ENCODE assay signal across 9 cellular contexts in the genomic region with DNA sequence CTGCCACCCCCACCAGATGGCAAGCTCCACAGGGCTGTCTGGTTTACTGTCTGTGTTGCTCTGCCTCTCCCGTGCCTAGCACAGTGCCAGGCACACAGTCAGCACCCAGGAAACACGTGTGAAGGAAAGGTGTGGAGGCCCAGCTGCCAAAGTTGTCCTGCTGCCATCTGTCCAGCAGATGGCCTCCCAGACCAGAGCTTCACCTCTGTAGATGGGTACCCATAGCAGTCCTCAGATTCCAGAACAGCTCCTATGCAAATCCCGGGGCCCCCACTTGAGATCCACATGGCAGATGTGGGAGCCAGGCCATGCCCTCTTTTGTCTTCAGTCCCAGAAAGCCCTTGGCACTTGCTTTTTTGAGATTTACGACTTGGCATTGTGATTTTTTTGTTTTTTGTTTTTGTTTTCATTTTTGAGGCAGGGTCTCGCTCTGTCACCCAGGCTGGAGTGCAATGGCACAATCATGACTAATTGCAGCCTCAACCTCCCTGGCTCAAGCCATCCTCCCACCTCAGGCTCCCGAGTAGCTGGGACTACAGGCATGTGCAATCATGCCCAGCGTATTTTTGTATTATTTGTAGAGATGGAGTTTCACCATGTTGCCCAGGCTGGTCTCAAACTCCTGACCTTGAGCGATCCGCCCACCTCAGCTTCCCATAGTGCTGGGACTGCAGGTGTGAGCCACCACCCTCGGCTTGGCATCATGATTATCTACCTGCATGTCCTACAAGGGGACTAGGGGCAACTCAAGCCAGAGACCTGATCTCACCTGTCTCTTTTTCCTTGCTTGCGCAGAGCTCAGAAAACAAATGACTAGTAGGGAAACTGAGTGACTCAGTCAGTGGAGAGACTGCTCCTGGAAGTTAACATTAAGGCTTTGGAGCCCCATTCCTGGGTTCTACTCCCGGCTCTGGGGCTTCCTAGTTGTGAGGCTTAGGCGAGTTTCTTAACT. TPM values are rescaled to one million over a fixed set of nuclear protein-coding genes. Genes with fewer than 3 reads are reported as not detected.
DNase-seq lines count a peak whose midpoint lies in the region; ATAC-seq and TF ChIP-seq lines count a peak whose summit lies in the region.
"Had no signal": no experiment of that assay in that cellular context is flagged by ENCODE, and none has a peak within 500 bp of the region (broad histone marks: within the 10 kb centered on the region; RNA-seq: fewer than 3 reads in every experiment).

No MANE protein-coding gene starts in this region.

- TF ChIP-seq EP300 in transverse colon (IDR thresholded peaks at IDR 0.05; ENCODE audit: low read depth) = no peak

- H3K4me2 ChIP-seq in Karpas-422 (ENCODE audit: low read depth, low read length, poor library complexity, severe bottlenecking) = no peak overlapping the region

- WGBS in endodermal cell (ENCODE audit: insufficient coverage in 1 of 2, insufficient read length in 1 of 2), 2 experiments = 71 to 72% methylated on average over 10 to 13 of the region's 13 CpGs
- 57 to 71% methylated on average over 3 to 12 of the region's 13 CpGs for WGBS in transverse colon (ENCODE audit: low coverage in 1 of 2), 2 donors

- H3K9ac ChIP-seq in Karpas-422 (ENCODE audit: low read length) (no peak overlapping the region), endodermal cell (ENCODE audit: extremely low read depth, low read length, poor library complexity, severe bottlenecking) (no peak overlapping the region)

- TF ChIP-seq POLR2A in transverse colon (IDR thresholded peaks at IDR 0.05) = no peak

- ATAC-seq in GM21619 (IDR thresholded peaks at IDR 0.05; ENCODE audit: unreplicated experiment) = no peak

- H3K27me3 ChIP-seq in Karpas-422 (ENCODE audit: low read length) (no peaks in the 10 kb centered on the region), endodermal cell (ENCODE audit: control insufficient read depth, insufficient read depth, low read length, poor library complexity, severe bottlenecking) (peaks cover 10% of the 10 kb centered on the region), transverse colon (peaks cover 30% of the 10 kb centered on the region)

- H3K27me3 Mint-ChIP-seq in endodermal cell (ENCODE audit: insufficient read depth) = peaks cover 15% of the 10 kb centered on the region

- H3K4me1 Mint-ChIP-seq in endodermal cell = peaks cover 23% of the 10 kb centered on the region
- H3K4me1 Mint-ChIP-seq: activated naive CD4-positive, alpha-beta T cell treated with anti-CD3 and anti-CD28 coated beads, Interleukin-2, amount 50 U/mL, for 24 hours had no signal

- no peak overlapping the region for H3K4me3 ChIP-seq in Karpas-422 (ENCODE audit: low read length)
- H3K4me3 ChIP-seq in endodermal cell (ENCODE audit: low read length) = no peak overlapping the region
- H3K4me3 ChIP-seq in transverse colon = no peak overlapping the region

- H3K27ac ChIP-seq in Karpas-422 (ENCODE audit: low read length) (no peak overlapping the region), endodermal cell (ENCODE audit: low read depth, low read length) (no peak overlapping the region), transverse colon (peak overlapping the region in 2 of 4 donors; percentile 16 to 44)

- H3K4me3 Mint-ChIP-seq in endodermal cell = no peak overlapping the region
- H3K4me3 Mint-ChIP-seq: activated naive CD4-positive, alpha-beta T cell treated with anti-CD3 and anti-CD28 coated beads, Interleukin-2, amount 50 U/mL, for 24 hours had no signal

- no peak overlapping the region for H2AFZ ChIP-seq in Karpas-422 (ENCODE audit: low read length)

- H3K36me3 ChIP-seq in Karpas-422 (ENCODE audit: insufficient read depth, low read length) = no peaks in the 10 kb centered on the region
- no peaks in the 10 kb centered on the region for H3K36me3 ChIP-seq in endodermal cell (ENCODE audit: control insufficient read depth, insufficient read depth, low read length)
- no peaks in the 10 kb centered on the region for H3K36me3 ChIP-seq in transverse colon

- intact Hi-C loops in transverse colon (cut with DNase I; ENCODE audit: low total_unique reads) = loop anchor here (5.0 kb wide), 1 partner anchor 81 kb away; no protein-coding TSS in a partner anchor

- in situ Hi-C loops in transverse colon (cut with MboI; ENCODE audit: low pct_ligation_motif_present in 1 of 4, low pct_unique_long_range_greater_than_20kb in 1 of 4, low sequenced_read_pairs in 3 of 4) = loop anchor here in 2 of 4 donors (5.0 to 25.0 kb wide), 3 partner anchors 81 to 301 kb away; no protein-coding TSS in a partner anchor

- H3K4me1 ChIP-seq in Karpas-422 (ENCODE audit: low read length) = peaks cover 3% of the 10 kb centered on the region
- no peaks in the 10 kb centered on the region for H3K4me1 ChIP-seq in endodermal cell (ENCODE audit: control insufficient read depth, insufficient read depth, low read length)
- H3K4me1 ChIP-seq in transverse colon = peaks cover 8 to 28% (median 19%) of the 10 kb centered on the region in 4 donors

- peak; percentile 92 for TF ChIP-seq CTCF in endodermal cell (conservative IDR thresholded peaks at IDR 0.05)
- TF ChIP-seq CTCF in transverse colon (IDR thresholded peaks at IDR 0.05) = peak; percentile 73 to 82 (median 80)

- H3K9me3 Mint-ChIP-seq in endodermal cell = no peaks in the 10 kb centered on the region
- H3K9me3 Mint-ChIP-seq: activated naive CD4-positive, alpha-beta T cell treated with anti-CD3 and anti-CD28 coated beads, Interleukin-2, amount 50 U/mL, for 24 hours had no signal

- H3K9me2 ChIP-seq in Karpas-422 (replicated peaks; ENCODE audit: insufficient read depth, low read length) = no peaks in the 10 kb centered on the region

- no peaks in the 10 kb centered on the region for H3K36me3 Mint-ChIP-seq in endodermal cell (ENCODE audit: low read depth)
- H3K36me3 Mint-ChIP-seq: activated naive CD4-positive, alpha-beta T cell treated with anti-CD3 and anti-CD28 coated beads, Interleukin-2, amount 50 U/mL, for 24 hours had no signal

- H3K9me3 ChIP-seq in Karpas-422 (ENCODE audit: low read length) (no peaks in the 10 kb centered on the region), endodermal cell (ENCODE audit: control insufficient read depth, low read length) (no peaks in the 10 kb centered on the region), transverse colon (no peaks in the 10 kb centered on the region)

- no peaks in the 10 kb centered on the region for H4K20me1 ChIP-seq in Karpas-422 (ENCODE audit: insufficient read depth, low read depth, low read length)

- no peaks in the 10 kb centered on the region for H3K79me2 ChIP-seq in Karpas-422 (ENCODE audit: low read length)

- no peak overlapping the region for H3K27ac Mint-ChIP-seq in endodermal cell
- H3K27ac Mint-ChIP-seq: activated naive CD4-positive, alpha-beta T cell treated with anti-CD3 and anti-CD28 coated beads, Interleukin-2, amount 50 U/mL, for 24 hours had no signal

- DNase-seq in NCI-H82 (lab: John Stamatoyannopoulos, UW) (peak; percentile 70), NCI-H82 treated with DMSO at 0.1 percent for 48 hours (lab: John Stamatoyannopoulos, UW; ENCODE audit: unreplicated experiment) (no peak), Karpas-422 (peak; percentile 85), endodermal cell (peak; percentile 87), midbrain (lab: John Stamatoyannopoulos, UW) (peak; percentile 38), transverse colon (peak; percentile 62)
- peak; percentile 61 for DNase-seq in activated CD4-positive, alpha-beta T cell treated with anti-CD3 and anti-CD28 coated beads for 48 hours

RNA-seq across cellular contexts. Expression of a gene that starts 16.9 kb away (rescaled TPM):
- total RNA-seq in Karpas-422 (2014; rRNA removed; shearing (Covaris generic); ENCODE audit: low replicate concordance) = 54.7 and 106 TPM in 2 replicates
- total RNA-seq in endodermal cell (10 to 100 TPM; 17.3 to 19.7 TPM), transverse colon (1 to 10 TPM; 1.4 to 5.2 (median 4.0) TPM)
- 12.0 TPM for polyA plus RNA-seq in endodermal cell (2013, experiment 1 of 2)
- 11.6 TPM for polyA plus RNA-seq in endodermal cell (2013, experiment 2 of 2)

RNA-seq across cellular contexts. Expression of a gene that starts 20.2 kb away (rescaled TPM):
- total RNA-seq in Karpas-422 (2014; rRNA removed; shearing (Covaris generic); ENCODE audit: low replicate concordance) = not detected in 2 replicates
- 10 to 100 TPM; 18.2 to 71.0 TPM for total RNA-seq in endodermal cell
- 36.1 TPM for polyA plus RNA-seq in endodermal cell (2013, experiment 1 of 2)
- polyA plus RNA-seq in endodermal cell (2013, experiment 2 of 2) = 39.2 TPM
- total RNA-seq in transverse colon = not detected

RNA-seq across cellular contexts. Expression of a gene that starts 57.7 kb away (rescaled TPM):
- total RNA-seq in Karpas-422 (2014; rRNA removed; shearing (Covaris generic); ENCODE audit: low replicate concordance) = 35.3 and 78.0 TPM in 2 replicates
- 100 to 1,000 TPM; 103 to 119 TPM for total RNA-seq in endodermal cell
- 85.9 TPM for polyA plus RNA-seq in endodermal cell (2013, experiment 1 of 2)
- 81.0 TPM for polyA plus RNA-seq in endodermal cell (2013, experiment 2 of 2)
- 100 to 1,000 TPM in 3 of 4 donors, 10 to 100 TPM in 1; 43.6 to 117 (median 110) TPM for total RNA-seq in transverse colon

Comparison
In these comparisons a context has a peak if more than half of its experiments do, and no peak if none do; other contexts are left out.
1. RNA of a gene that starts 20.2 kb away (total RNA-seq): 18.2 to 71.0 TPM in endodermal cell; not detected in Karpas-422 and not detected in transverse colon; every median in the first group is over 10 times any median in the second.